Comparison of ENCODE assay signal across 1 cellular context in genomic region chrX:24080670-24081069, GRCh38.
TF ChIP-seq lines count a peak whose summit lies in the region.

No MANE protein-coding gene starts in this region.

TF ChIP-seq in HCT116, 20 proteins besides CTCF, POLR2A, EP300 and RAD21:
- TF ChIP-seq REST (IDR thresholded peaks at IDR 0.05; ENCODE audit: low read depth): no peak
- TF ChIP-seq EZH2phosphoT487 (IDR thresholded peaks at IDR 0.05; ENCODE audit: borderline replicate concordance): no peak
- TF ChIP-seq MAX (IDR thresholded peaks at IDR 0.05): no peak
- TF ChIP-seq FOSL1 (IDR thresholded peaks at IDR 0.05; ENCODE audit: low read depth): no peak
- no peak for TF ChIP-seq ZFX (IDR thresholded peaks at IDR 0.05)
- TF ChIP-seq POLR2AphosphoS5 (IDR thresholded peaks at IDR 0.05; ENCODE audit: low read depth, low read length): no peak; the same call in 1 of the 2 replicates
- no peak for TF ChIP-seq EZH2 (IDR thresholded peaks at IDR 0.05)
- no peak for TF ChIP-seq YY1 (IDR thresholded peaks at IDR 0.05; ENCODE audit: extremely low read depth, insufficient replicate concordance, low read depth, low read length)
- no peak for TF ChIP-seq TCF7L2 (IDR thresholded peaks at IDR 0.05; ENCODE audit: borderline replicate concordance, extremely low read depth, insufficient read depth, insufficient read length)
- TF ChIP-seq SRF (IDR thresholded peaks at IDR 0.05; ENCODE audit: low read depth): no peak
- no peak for TF ChIP-seq CBX3 (IDR thresholded peaks at IDR 0.05; ENCODE audit: low read depth)
- no peak for TF ChIP-seq EGR1 (IDR thresholded peaks at IDR 0.05; ENCODE audit: low read depth)
